Comparison of ENCODE assay signal across 1 cellular context in the genomic region with DNA sequence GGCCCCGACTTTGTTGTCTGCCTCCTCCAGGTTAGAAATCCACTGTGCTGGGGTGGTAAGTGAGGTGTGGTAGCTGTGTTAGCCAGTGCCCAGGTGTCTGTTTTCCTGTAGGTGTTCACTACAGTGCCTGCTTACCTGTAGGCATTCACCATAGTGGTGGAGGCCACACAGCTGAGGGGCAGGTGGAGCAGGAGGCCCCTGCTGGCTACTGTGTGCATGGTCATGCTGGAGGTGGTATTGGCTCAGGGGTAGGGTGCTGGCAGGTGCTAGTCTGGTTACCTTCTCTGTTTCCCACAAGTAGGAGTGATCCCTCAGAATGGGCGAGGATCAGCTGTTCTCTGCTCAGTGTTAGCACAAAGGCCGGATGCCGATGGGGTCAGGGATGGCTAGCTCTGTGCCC.
TF ChIP-seq lines count a peak whose summit lies in the region.

No MANE protein-coding gene starts in this region.

TF ChIP-seq in WTC11, 78 proteins besides CTCF, POLR2A, EP300 and RAD21 (continued from another document):
- TF ChIP-seq, protein P1, sequence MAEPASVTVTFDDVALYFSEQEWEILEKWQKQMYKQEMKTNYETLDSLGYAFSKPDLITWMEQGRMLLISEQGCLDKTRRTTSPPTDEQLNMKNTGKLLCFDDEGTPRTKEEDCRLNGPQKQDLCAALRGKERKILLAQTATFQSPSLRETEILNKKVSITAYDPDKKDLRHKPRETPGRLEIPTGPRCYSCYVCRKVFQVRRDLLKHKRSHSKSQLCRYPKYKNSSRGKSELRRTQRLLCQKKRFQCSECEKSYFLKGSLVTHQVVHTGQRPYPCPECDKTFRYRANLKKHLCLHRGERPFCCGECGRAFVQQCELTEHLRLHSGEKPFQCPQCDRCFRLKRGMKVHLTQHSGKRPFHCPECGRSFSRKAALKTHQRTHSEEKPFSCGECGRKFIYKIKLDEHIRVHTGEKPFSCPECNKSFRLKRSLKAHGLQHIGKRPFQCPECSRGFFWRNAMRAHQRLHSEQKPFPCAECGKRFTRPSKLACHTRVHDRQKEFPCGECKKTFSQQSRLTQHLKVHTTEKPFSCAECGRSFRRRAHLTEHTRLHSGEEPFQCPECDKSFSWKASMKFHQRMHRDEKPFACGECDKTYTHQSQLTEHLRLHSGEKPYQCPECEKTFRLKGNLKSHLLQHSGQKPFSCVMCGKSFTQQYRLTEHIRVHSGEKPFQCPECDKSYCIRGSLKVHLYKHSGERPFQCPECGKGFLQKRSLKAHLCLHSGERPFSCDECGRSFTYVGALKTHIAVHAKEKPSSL (CRISPR knock-in tag; conservative IDR thresholded peaks at IDR 0.05), result no peak
- TF ChIP-seq ZNF219 (CRISPR knock-in tag; IDR thresholded peaks at IDR 0.05; ENCODE audit: borderline replicate concordance) (no peak), GRHL2 (CRISPR knock-in tag; IDR thresholded peaks at IDR 0.05; ENCODE audit: insufficient replicate concordance, severe bottlenecking) (no peak), GABPB1 (CRISPR knock-in tag; IDR thresholded peaks at IDR 0.05) (no peak), SMAD4 (CRISPR knock-in tag; IDR thresholded peaks at IDR 0.05) (no peak)
- TF ChIP-seq, protein P2, sequence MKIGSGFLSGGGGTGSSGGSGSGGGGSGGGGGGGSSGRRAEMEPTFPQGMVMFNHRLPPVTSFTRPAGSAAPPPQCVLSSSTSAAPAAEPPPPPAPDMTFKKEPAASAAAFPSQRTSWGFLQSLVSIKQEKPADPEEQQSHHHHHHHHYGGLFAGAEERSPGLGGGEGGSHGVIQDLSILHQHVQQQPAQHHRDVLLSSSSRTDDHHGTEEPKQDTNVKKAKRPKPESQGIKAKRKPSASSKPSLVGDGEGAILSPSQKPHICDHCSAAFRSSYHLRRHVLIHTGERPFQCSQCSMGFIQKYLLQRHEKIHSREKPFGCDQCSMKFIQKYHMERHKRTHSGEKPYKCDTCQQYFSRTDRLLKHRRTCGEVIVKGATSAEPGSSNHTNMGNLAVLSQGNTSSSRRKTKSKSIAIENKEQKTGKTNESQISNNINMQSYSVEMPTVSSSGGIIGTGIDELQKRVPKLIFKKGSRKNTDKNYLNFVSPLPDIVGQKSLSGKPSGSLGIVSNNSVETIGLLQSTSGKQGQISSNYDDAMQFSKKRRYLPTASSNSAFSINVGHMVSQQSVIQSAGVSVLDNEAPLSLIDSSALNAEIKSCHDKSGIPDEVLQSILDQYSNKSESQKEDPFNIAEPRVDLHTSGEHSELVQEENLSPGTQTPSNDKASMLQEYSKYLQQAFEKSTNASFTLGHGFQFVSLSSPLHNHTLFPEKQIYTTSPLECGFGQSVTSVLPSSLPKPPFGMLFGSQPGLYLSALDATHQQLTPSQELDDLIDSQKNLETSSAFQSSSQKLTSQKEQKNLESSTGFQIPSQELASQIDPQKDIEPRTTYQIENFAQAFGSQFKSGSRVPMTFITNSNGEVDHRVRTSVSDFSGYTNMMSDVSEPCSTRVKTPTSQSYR (CRISPR knock-in tag; IDR thresholded peaks at IDR 0.05), result no peak
- TF ChIP-seq, protein P3, sequence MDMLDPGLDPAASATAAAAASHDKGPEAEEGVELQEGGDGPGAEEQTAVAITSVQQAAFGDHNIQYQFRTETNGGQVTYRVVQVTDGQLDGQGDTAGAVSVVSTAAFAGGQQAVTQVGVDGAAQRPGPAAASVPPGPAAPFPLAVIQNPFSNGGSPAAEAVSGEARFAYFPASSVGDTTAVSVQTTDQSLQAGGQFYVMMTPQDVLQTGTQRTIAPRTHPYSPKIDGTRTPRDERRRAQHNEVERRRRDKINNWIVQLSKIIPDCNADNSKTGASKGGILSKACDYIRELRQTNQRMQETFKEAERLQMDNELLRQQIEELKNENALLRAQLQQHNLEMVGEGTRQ (CRISPR knock-in tag; IDR thresholded peaks at IDR 0.05), result no peak
- TF ChIP-seq, protein P4, sequence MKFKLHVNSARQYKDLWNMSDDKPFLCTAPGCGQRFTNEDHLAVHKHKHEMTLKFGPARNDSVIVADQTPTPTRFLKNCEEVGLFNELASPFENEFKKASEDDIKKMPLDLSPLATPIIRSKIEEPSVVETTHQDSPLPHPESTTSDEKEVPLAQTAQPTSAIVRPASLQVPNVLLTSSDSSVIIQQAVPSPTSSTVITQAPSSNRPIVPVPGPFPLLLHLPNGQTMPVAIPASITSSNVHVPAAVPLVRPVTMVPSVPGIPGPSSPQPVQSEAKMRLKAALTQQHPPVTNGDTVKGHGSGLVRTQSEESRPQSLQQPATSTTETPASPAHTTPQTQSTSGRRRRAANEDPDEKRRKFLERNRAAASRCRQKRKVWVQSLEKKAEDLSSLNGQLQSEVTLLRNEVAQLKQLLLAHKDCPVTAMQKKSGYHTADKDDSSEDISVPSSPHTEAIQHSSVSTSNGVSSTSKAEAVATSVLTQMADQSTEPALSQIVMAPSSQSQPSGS (CRISPR knock-in tag; IDR thresholded peaks at IDR 0.05; ENCODE audit: borderline replicate concordance, low read depth), result no peak
- TF ChIP-seq, protein P5, sequence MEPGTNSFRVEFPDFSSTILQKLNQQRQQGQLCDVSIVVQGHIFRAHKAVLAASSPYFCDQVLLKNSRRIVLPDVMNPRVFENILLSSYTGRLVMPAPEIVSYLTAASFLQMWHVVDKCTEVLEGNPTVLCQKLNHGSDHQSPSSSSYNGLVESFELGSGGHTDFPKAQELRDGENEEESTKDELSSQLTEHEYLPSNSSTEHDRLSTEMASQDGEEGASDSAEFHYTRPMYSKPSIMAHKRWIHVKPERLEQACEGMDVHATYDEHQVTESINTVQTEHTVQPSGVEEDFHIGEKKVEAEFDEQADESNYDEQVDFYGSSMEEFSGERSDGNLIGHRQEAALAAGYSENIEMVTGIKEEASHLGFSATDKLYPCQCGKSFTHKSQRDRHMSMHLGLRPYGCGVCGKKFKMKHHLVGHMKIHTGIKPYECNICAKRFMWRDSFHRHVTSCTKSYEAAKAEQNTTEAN (CRISPR knock-in tag; IDR thresholded peaks at IDR 0.05), result no peak
TF ChIP-seq in WTC11: peak in this region for 0.
